21 cellular contexts compared by ENCODE assay signal in the genomic region with DNA sequence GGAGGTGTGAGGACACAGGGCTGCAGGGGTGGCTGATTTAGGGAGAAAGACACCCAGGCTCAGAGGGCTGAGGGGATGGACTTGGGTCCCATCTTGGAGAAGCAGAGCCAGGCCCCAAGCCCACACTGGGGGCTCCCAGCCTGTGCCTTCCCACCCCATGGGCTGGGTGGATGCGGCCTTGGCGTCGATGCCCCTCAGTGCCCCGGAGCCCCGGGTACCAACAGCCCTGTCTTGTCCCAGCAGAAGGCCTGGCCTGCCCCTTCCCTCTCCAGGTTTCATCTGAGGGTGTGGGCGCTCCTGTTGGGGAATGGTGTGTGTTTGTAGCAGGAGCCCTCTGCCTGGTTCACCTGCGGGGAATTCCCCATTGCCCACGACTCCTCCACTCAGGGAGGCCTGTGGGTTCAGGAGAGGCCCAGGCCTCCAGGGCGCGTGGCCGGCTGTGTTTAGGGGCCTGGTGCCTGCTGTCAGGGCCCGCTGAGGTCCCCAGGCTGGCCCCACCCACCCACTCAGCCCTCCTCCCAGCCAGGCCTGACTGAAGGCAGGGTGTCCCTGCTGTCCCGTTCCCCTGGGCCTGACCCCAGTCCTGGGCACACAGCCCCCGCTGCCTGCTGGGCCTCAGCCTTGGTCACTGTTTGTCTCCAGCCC. TPM values are rescaled to one million over a fixed set of nuclear protein-coding genes. Genes with fewer than 3 reads are reported as not detected.
"Had no signal": no experiment of that assay in that cellular context is flagged by ENCODE, and none has a peak within 500 bp of the region (broad histone marks: within the 10 kb centered on the region; RNA-seq: fewer than 3 reads in every experiment).

No MANE protein-coding gene starts in this region.

- ATAC-seq: activated naive CD4-positive, alpha-beta T cell treated with anti-CD3 and anti-CD28 coated beads, Interleukin-2, amount 50 U/mL, for 72 hours; foreskin keratinocyte; natural killer cell treated with Interleukin-12 subunit alpha and Interleukin-12 subunit beta and Interleukin-15 and Interleukin-18, amount 100 ng/mL, for 72 hours; pancreas; psoas muscle; right cardiac atrium; stimulated activated naive CD8-positive, alpha-beta T cell treated with anti-CD3 and anti-CD28 coated beads, Interleukin-15, amount 100 ng/mL, for 72 hours had no signal

- H3K4me1 ChIP-seq: foreskin keratinocyte, left ventricle myocardium inferior, pancreas, psoas muscle, tibial nerve had no signal

- H3K4me1 Mint-ChIP-seq: mesothelial cell of epicardium had no signal

- H3K27ac ChIP-seq: foreskin keratinocyte, left ventricle myocardium inferior, neutrophil, pancreas, psoas muscle, suprapubic skin, tibial nerve, WERI-Rb-1 had no signal

- H3K36me3 Mint-ChIP-seq: activated naive CD4-positive, alpha-beta T cell treated with anti-CD3 and anti-CD28 coated beads, Interleukin-2, amount 50 U/mL, for 72 hours; immature natural killer cell; mesothelial cell of epicardium; natural killer cell treated with Interleukin-12 subunit alpha and Interleukin-12 subunit beta and Interleukin-15 and Interleukin-18, amount 100 ng/mL, for 72 hours had no signal

- H3K27ac Mint-ChIP-seq: activated T-helper 1 cell treated with anti-CD3 and anti-CD28 coated beads, Interleukin-12 subunit alpha, Interleukin-12 subunit beta, Interleukin-2, Interleukin-4 antibody, amounts not matched to agents 30 ng/mL and 10 ng/mL and 1 ng/mL, durations not matched to agents 14 hours and 24 hours and 36 hours; mesothelial cell of epicardium had no signal

- H3K9me3 Mint-ChIP-seq: activated naive CD4-positive, alpha-beta T cell treated with anti-CD3 and anti-CD28 coated beads, Interleukin-2, amount 50 U/mL, for 72 hours; activated T-helper 1 cell treated with anti-CD3 and anti-CD28 coated beads, Interleukin-12 subunit alpha, Interleukin-12 subunit beta, Interleukin-2, Interleukin-4 antibody, amounts not matched to agents 30 ng/mL and 10 ng/mL and 1 ng/mL, durations not matched to agents 14 hours and 24 hours and 36 hours; immature natural killer cell; mesothelial cell of epicardium; natural killer cell treated with Interleukin-12 subunit alpha and Interleukin-12 subunit beta and Interleukin-15 and Interleukin-18, amount 100 ng/mL, for 72 hours; stimulated activated naive CD8-positive, alpha-beta T cell treated with anti-CD3 and anti-CD28 coated beads, Interleukin-15, amount 100 ng/mL, for 72 hours had no signal

- H3K4me3 Mint-ChIP-seq: activated T-helper 1 cell treated with anti-CD3 and anti-CD28 coated beads, Interleukin-12 subunit alpha, Interleukin-12 subunit beta, Interleukin-2, Interleukin-4 antibody, amounts not matched to agents 30 ng/mL and 10 ng/mL and 1 ng/mL, durations not matched to agents 14 hours and 24 hours and 36 hours; mesothelial cell of epicardium had no signal

- H3K36me3 ChIP-seq: left ventricle myocardium inferior, neutrophil, pancreas, suprapubic skin, tibial nerve, WERI-Rb-1 had no signal

- H3K27me3 ChIP-seq: foreskin keratinocyte, pancreas had no signal

- H3K4me3 ChIP-seq: left ventricle myocardium inferior, pancreas, psoas muscle, suprapubic skin, tibial nerve had no signal

- H3K9me3 ChIP-seq: left ventricle myocardium inferior, neutrophil, pancreas, psoas muscle, suprapubic skin, tibial nerve had no signal

- DNase-seq: activated CD4-positive, CD25-positive, alpha-beta regulatory T cell treated with anti-CD3 and anti-CD28 coated beads, Interleukin-2, amount 50 U/mL, for 72 hours; activated gamma-delta T cell; central memory CD4-positive, alpha-beta T cell; effector memory CD4-positive, alpha-beta T cell; foreskin keratinocyte; immature natural killer cell; left ventricle myocardium inferior; pancreas; psoas muscle; right cardiac atrium; stimulated activated CD4-positive, alpha-beta T cell treated with anti-CD3 and anti-CD28 coated beads, Interleukin-1b, Interleukin-23, amount 100 ng/mL, for 48 hours; stimulated activated naive CD8-positive, alpha-beta T cell treated with anti-CD3 and anti-CD28 coated beads, Interleukin-15, amount 100 ng/mL, for 72 hours; WERI-Rb-1 had no signal

RNA-seq across cellular contexts. Expression of a gene that starts 51.1 kb away (rescaled TPM):
- total RNA-seq: glomerular endothelial cell; natural killer cell treated with Interleukin-12 subunit alpha and Interleukin-12 subunit beta and Interleukin-15 and Interleukin-18, amount 100 ng/mL, for 72 hours had no signal
- polyA plus RNA-seq: immature natural killer cell had no signal
